8 cellular contexts compared by ENCODE assay signal in the genomic region with DNA sequence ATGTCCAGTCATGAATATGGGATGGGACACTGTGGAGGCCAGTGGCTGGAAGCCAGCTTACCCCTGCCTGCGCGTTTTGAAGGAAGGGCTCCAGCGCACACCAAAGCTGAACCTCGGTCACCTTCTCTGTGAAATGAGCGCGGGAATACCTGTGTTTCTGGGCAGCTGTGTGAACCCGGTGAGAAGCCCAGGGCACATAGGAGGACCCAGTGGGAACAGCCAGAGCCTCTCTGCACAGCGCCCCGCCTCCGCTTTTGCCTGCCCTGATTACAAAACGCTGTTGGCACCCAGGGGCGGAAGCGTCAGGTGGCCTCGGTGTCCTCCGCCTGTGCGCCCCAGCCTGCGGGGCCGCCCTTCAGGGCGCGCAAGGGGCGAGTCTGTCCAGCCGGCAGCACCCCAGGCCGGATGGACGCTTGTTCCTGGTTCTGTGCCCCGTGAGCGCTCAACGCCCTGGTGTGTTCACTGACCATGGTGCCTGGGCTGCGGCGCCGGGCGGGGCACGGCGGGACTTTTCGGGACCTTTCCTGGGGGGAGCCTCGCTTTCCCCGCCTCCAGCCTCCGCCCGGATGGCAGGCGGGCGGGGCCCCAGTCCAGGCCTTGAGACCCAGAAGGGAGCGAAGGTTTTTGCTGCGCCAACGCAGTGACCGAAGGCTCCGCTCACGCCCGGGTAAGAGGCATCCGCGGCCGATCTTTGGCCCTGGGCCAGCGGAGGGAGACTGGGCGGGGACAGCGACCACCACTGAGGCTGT. TPM values are rescaled to one million over a fixed set of nuclear protein-coding genes. Genes with fewer than 3 reads are reported as not detected.
DNase-seq lines count a peak whose midpoint lies in the region; ATAC-seq, FAIRE-seq and TF ChIP-seq lines count a peak whose summit lies in the region.

Gene SQOR, plus strand, starts transcription at position 588 of the 749 bp plus-strand sequence. CDS start 23,895 bp downstream, outside the sequence.

- no peaks in the 10 kb centered on the region for H3K9me3 ChIP-seq in Caco-2
- no peaks in the 10 kb centered on the region for H3K9me3 ChIP-seq in astrocyte (ENCODE audit: insufficient read depth, low read depth, low read length)
- H3K9me3 ChIP-seq in iPS DF 6.9 (ENCODE audit: control insufficient read depth, insufficient read depth, low read length): no peaks in the 10 kb centered on the region
- no peaks in the 10 kb centered on the region for H3K9me3 ChIP-seq in skeletal muscle satellite cell (replicated peaks; ENCODE audit: low read length)

- peak within 1 kb of the TSS; percentile 88 for H3K4me2 ChIP-seq in astrocyte (ENCODE audit: low read length)
- peak within 1 kb of the TSS; percentile 98 for H3K4me2 ChIP-seq in skeletal muscle satellite cell (ENCODE audit: low read length)

- H3K79me2 ChIP-seq in astrocyte (ENCODE audit: insufficient read depth, low read length): no peaks in the 10 kb centered on the region

- no peaks in the 10 kb centered on the region for H3K36me3 Mint-ChIP-seq in Caco-2 (ENCODE audit: insufficient read depth, unreplicated experiment)
- peaks cover 24% of the 10 kb centered on the region for H3K36me3 Mint-ChIP-seq in T-helper 1 cell treated with Interleukin-12 subunit alpha and Interleukin-12 subunit beta and Interleukin-4 antibody, amounts not matched to agents 30 μg/mL and 1 μg/mL, for 36 hours (ENCODE audit: low read depth)
- no peaks in the 10 kb centered on the region for H3K36me3 Mint-ChIP-seq in astrocyte (ENCODE audit: low read depth, unreplicated experiment)

- no peak for TF ChIP-seq CTCF in Caco-2 (IDR thresholded peaks at IDR 0.05; ENCODE audit: insufficient read depth in 1 of 2, low read depth in 1 of 2, low read length in 1 of 2, severe bottlenecking in 1 of 2, unreplicated experiment in 1 of 2)
- no peak for TF ChIP-seq CTCF in astrocyte (IDR thresholded peaks at IDR 0.05; ENCODE audit: insufficient read depth, low read depth, low read length)

- POLR2A ChIA-PET in Caco-2 (lab: Charles Lee): interaction anchor here (0.6 kb wide), 1 partner anchor 205 kb away, joined by 4 read pairs; no protein-coding TSS in a partner anchor

- H3K4me1 ChIP-seq in Caco-2 (peaks cover 7% of the 10 kb centered on the region), astrocyte (ENCODE audit: insufficient read depth, low read length) (peaks cover 31% of the 10 kb centered on the region), iPS DF 6.9 (ENCODE audit: control insufficient read depth, insufficient read depth, low read length) (no peaks in the 10 kb centered on the region), skeletal muscle satellite cell (ENCODE audit: control insufficient read depth, insufficient read depth, low read length) (peaks cover 46% of the 10 kb centered on the region)

- ATAC-seq in GM19455 (IDR thresholded peaks at IDR 0.05; ENCODE audit: unreplicated experiment): peak; percentile 70
- peak; percentile 45 for ATAC-seq in HG03575 (IDR thresholded peaks at IDR 0.05; ENCODE audit: extremely low read depth, insufficient number of reproducible peaks, low FRiP score, unreplicated experiment)

- intact Hi-C loops in Caco-2 (cut with micrococcal nuclease; ENCODE audit: unreplicated experiment): no loop called here

- FAIRE-seq in astrocyte (lab: Jason Lieb, UNC): no peak

- peak within 1 kb of the TSS; percentile 91 for H2AFZ ChIP-seq in astrocyte (ENCODE audit: low read depth, low read length)

- peak within 1 kb of the TSS; percentile 72 for H3K27ac Mint-ChIP-seq in Caco-2 (ENCODE audit: unreplicated experiment)
- peak within 1 kb of the TSS; percentile 95 for H3K27ac Mint-ChIP-seq in T-helper 1 cell treated with Interleukin-12 subunit alpha and Interleukin-12 subunit beta and Interleukin-4 antibody, amounts not matched to agents 30 μg/mL and 1 μg/mL, for 36 hours
- no peak within 1 kb of the TSS for H3K27ac Mint-ChIP-seq in astrocyte (ENCODE audit: unreplicated experiment)

- CTCF ChIA-PET in Caco-2 (lab: Charles Lee): interaction anchor here (1.0 kb wide), 1 partner anchor 11 kb away, joined by 4 read pairs; no protein-coding TSS in a partner anchor

- H3K27ac ChIP-seq in astrocyte (ENCODE audit: low read depth, low read length): no peak within 1 kb of the TSS
- no peak within 1 kb of the TSS for H3K27ac ChIP-seq in iPS DF 6.9 (ENCODE audit: low read length)

- BruUV-seq in Caco-2 (replicated peaks; lab: Mats Ljungman, UMichigan): no TSS peak

- no CpG with 5 or more reads among the region's 53 CpGs for WGBS in iPS DF 6.9 (ENCODE audit: insufficient coverage, insufficient read length)

- DNase-seq in Caco-2: peak; percentile 48 to 51
- peak; percentile 29 for DNase-seq in astrocyte (ENCODE audit: low read depth)
- no peak for DNase-seq in iPS DF 6.9 (ENCODE audit: low read depth, low spot score)
- no peak for DNase-seq in occipital lobe (lab: John Stamatoyannopoulos, UW)

- H3K4me3 ChIP-seq in Caco-2 (ENCODE audit: low read depth, low read length) (peak within 1 kb of the TSS; percentile 76), astrocyte (ENCODE audit: insufficient read depth, low read depth, low read length) (peak within 1 kb of the TSS; percentile 68), iPS DF 6.9 (ENCODE audit: low read length) (peak within 1 kb of the TSS; percentile 55; the same call in 1 of the 2 replicates), skeletal muscle satellite cell (ENCODE audit: low read length) (peak within 1 kb of the TSS; percentile 88)

- no peaks in the 10 kb centered on the region for H3K36me3 ChIP-seq in Caco-2 (ENCODE audit: control insufficient read depth, insufficient read depth, low read length)
- no peaks in the 10 kb centered on the region for H3K36me3 ChIP-seq in astrocyte (ENCODE audit: insufficient read depth, low read length)
- H3K36me3 ChIP-seq in iPS DF 6.9 (ENCODE audit: control insufficient read depth, insufficient read depth, low read length): no peaks in the 10 kb centered on the region
- H3K36me3 ChIP-seq in skeletal muscle satellite cell (ENCODE audit: insufficient read depth, low read length): no peaks in the 10 kb centered on the region

- H3K27me3 ChIP-seq in Caco-2 (replicated peaks; ENCODE audit: control insufficient read depth, insufficient read depth, low read length) (no peaks in the 10 kb centered on the region), astrocyte (ENCODE audit: insufficient read depth, low read length) (peaks cover 2% of the 10 kb centered on the region), iPS DF 6.9 (ENCODE audit: control insufficient read depth, insufficient read depth, low read length) (peaks cover 3% of the 10 kb centered on the region; the same call in 1 of the 2 replicates), skeletal muscle satellite cell (ENCODE audit: control insufficient read depth, insufficient read depth, low read length) (no peaks in the 10 kb centered on the region)

- peaks cover 9% of the 10 kb centered on the region for H3K4me1 Mint-ChIP-seq in Caco-2 (ENCODE audit: low read depth, unreplicated experiment)
- H3K4me1 Mint-ChIP-seq in T-helper 1 cell treated with Interleukin-12 subunit alpha and Interleukin-12 subunit beta and Interleukin-4 antibody, amounts not matched to agents 30 μg/mL and 1 μg/mL, for 36 hours (ENCODE audit: low read depth): peaks cover 31% of the 10 kb centered on the region
- H3K4me1 Mint-ChIP-seq in astrocyte (ENCODE audit: low read depth, unreplicated experiment): peaks cover 10% of the 10 kb centered on the region

- H4K20me1 ChIP-seq in astrocyte (ENCODE audit: insufficient read depth, low read length): no peaks in the 10 kb centered on the region

- H3K4me3 Mint-ChIP-seq in Caco-2 (ENCODE audit: unreplicated experiment) (peak within 1 kb of the TSS; percentile 91), astrocyte (ENCODE audit: unreplicated experiment) (peak within 1 kb of the TSS; percentile 77)
- peak within 1 kb of the TSS; percentile 98 for H3K4me3 Mint-ChIP-seq in T-helper 1 cell treated with Interleukin-12 subunit alpha and Interleukin-12 subunit beta and Interleukin-4 antibody, amounts not matched to agents 30 μg/mL and 1 μg/mL, for 36 hours

- H3K9me3 Mint-ChIP-seq in Caco-2 (ENCODE audit: unreplicated experiment) (no peaks in the 10 kb centered on the region), astrocyte (ENCODE audit: unreplicated experiment) (peaks cover 5% of the 10 kb centered on the region)
- H3K9me3 Mint-ChIP-seq in T-helper 1 cell treated with Interleukin-12 subunit alpha and Interleukin-12 subunit beta and Interleukin-4 antibody, amounts not matched to agents 30 μg/mL and 1 μg/mL, for 36 hours: no peaks in the 10 kb centered on the region

- H3K27me3 Mint-ChIP-seq in Caco-2 (ENCODE audit: insufficient read depth, unreplicated experiment) (no peaks in the 10 kb centered on the region), astrocyte (ENCODE audit: low read depth, unreplicated experiment) (peaks cover 11% of the 10 kb centered on the region)
- H3K27me3 Mint-ChIP-seq in T-helper 1 cell treated with Interleukin-12 subunit alpha and Interleukin-12 subunit beta and Interleukin-4 antibody, amounts not matched to agents 30 μg/mL and 1 μg/mL, for 36 hours (ENCODE audit: low read depth): peaks cover 16% of the 10 kb centered on the region

- H3K9ac ChIP-seq in astrocyte (ENCODE audit: low read length) (peak within 1 kb of the TSS; percentile 65), skeletal muscle satellite cell (ENCODE audit: low read depth, low read length) (peak within 1 kb of the TSS; percentile 86)

RNA-seq across cellular contexts. Expression of gene SQOR, which starts in this region (rescaled TPM):
- total RNA-seq in Caco-2 (2022) (5.0 and 7.5 TPM in 2 replicates), astrocyte (4.0 and 4.2 TPM in 2 replicates), occipital lobe (3.1 TPM)
- 228 and 238 TPM in 2 replicates for total RNA-seq in skeletal muscle satellite cell (2012; rRNA removed)

Comparison
In these comparisons a context has a peak if more than half of its experiments do, and no peak if none do; other contexts are left out.
1. DNase-seq: peak in Caco-2 (2 of 2) and astrocyte (single experiment); none in iPS DF 6.9 (single experiment) and occipital lobe (single experiment).
2. Peak in every context shown above with its lines, with median percentiles within 50 percentile points of each other: H3K4me3 ChIP-seq and H3K4me3 Mint-ChIP-seq.